In the genomic region with DNA sequence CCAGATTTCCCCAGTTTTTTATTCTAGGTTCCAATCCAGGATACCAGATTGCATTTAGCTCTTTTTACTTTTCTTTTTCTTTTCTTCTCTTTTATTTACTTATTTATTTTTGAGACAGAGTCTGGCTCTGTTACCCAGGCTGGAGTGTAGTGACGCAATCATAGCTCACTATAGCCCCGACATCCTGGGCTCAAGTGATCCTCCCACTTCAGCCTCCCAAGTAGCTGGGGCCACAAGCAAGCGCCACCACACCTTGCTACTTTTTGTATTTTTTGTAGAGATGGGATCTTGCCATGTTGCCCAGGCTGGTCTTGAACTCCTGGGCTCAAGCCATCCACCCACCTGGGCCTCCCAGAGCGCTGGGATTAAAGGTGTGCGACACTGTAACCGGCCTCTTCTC, we compare ENCODE assay signal across 13 cellular contexts.
"Had no signal": no experiment of that assay in that cellular context is flagged by ENCODE, and none has a peak within 500 bp of the region (broad histone marks: within the 10 kb centered on the region; RNA-seq: fewer than 3 reads in every experiment).

No MANE protein-coding gene starts in this region.

- ATAC-seq: activated CD4-positive, CD25-positive, alpha-beta regulatory T cell treated with anti-CD3 and anti-CD28 coated beads, Interleukin-2, amount 50 U/mL, for 24 hours; left lobe of liver; natural killer cell; stimulated activated effector memory CD8-positive, alpha-beta T cell treated with anti-CD3 and anti-CD28 coated beads, Interleukin-12 subunit alpha, Interleukin-12 subunit beta, amount 100 ng/mL, for 72 hours had no signal

- DNase-seq: activated CD4-positive, alpha-beta T cell treated with anti-CD3 and anti-CD28 coated beads, Interleukin-2, amount 50 U/mL, for 1 hour; activated CD8-positive, alpha-beta memory T cell treated with anti-CD3 and anti-CD28 coated beads for 24 hours; activated naive CD8-positive, alpha-beta T cell treated with anti-CD3 and anti-CD28 coated beads for 36 hours; brain microvascular endothelial cell; mesendoderm; natural killer cell; posterior cingulate gyrus; stimulated activated CD4-positive, alpha-beta T cell treated with anti-CD3 and anti-CD28 coated beads, Interleukin-12 subunit alpha, Interleukin-12 subunit beta, amount 100 ng/mL, for 4 hours; stimulated activated CD4-positive, alpha-beta T cell treated with anti-CD3 and anti-CD28 coated beads, Interleukin-2, amount 100 ng/mL, for 24 hours had no signal

- H3K27me3 ChIP-seq: brain microvascular endothelial cell had no signal

- H3K27ac ChIP-seq: brain microvascular endothelial cell, epithelial cell of prostate had no signal
